8 cellular contexts compared by ENCODE assay signal in genomic region chrX:48695524-48695875, GRCh38. TPM values are rescaled to one million over a fixed set of nuclear protein-coding genes. Genes with fewer than 3 reads are reported as not detected.
DNase-seq lines count a peak whose midpoint lies in the region; ATAC-seq, FAIRE-seq and TF ChIP-seq lines count a peak whose summit lies in the region.

No MANE protein-coding gene starts in this region.

- peak overlapping the region; percentile 69 to 91 (median 83) for H3K4me2 ChIP-seq in BLaER1 treated with 17β-estradiol and CSF1 and Interleukin-3, amounts not matched to agents 10 nM and 100 nM
- H3K4me2 ChIP-seq in KMS-11: peak overlapping the region; percentile 68; the same call in 1 of the 2 replicates

- H4K20me1 ChIP-seq in BLaER1 treated with 17β-estradiol and CSF1 and Interleukin-3, amounts not matched to agents 10 nM and 100 nM: peaks cover 0 to 10% (median 0%) of the 10 kb centered on the region in 11 experiments; a peak in 6 of 22 replicates
- no peaks in the 10 kb centered on the region for H4K20me1 ChIP-seq in KMS-11 (ENCODE audit: insufficient read depth)

- H3K27me3 Mint-ChIP-seq in naive B cell: no peaks in the 10 kb centered on the region

- H3K36me3 ChIP-seq in BLaER1 treated with 17β-estradiol and CSF1 and Interleukin-3, amounts not matched to agents 10 nM and 100 nM: peaks cover 4 to 28% (median 18%) of the 10 kb centered on the region in 11 experiments; a peak in 21 of 22 replicates
- H3K36me3 ChIP-seq in KMS-11 (ENCODE audit: insufficient read depth) (no peaks in the 10 kb centered on the region), bronchial epithelial cell (ENCODE audit: control insufficient read depth, insufficient read depth, low read length) (no peaks in the 10 kb centered on the region)

- peaks cover 8 to 23% (median 15%) of the 10 kb centered on the region in 10 experiments for H3K4me1 ChIP-seq in BLaER1 treated with 17β-estradiol and CSF1 and Interleukin-3, amounts not matched to agents 10 nM and 100 nM
- peaks cover 5% of the 10 kb centered on the region for H3K4me1 ChIP-seq in KMS-11 (ENCODE audit: low read depth, poor library complexity, severe bottlenecking)

- peak overlapping the region; percentile 69 to 95 (median 90) for H3K4me3 Mint-ChIP-seq in naive B cell

- peak overlapping the region in 7 of 11 experiments; percentile 63 to 92 (median 81); a peak in 9 of 22 replicates for H3K27ac ChIP-seq in BLaER1 treated with 17β-estradiol and CSF1 and Interleukin-3, amounts not matched to agents 10 nM and 100 nM
- H3K27ac ChIP-seq in KMS-11: peak overlapping the region; percentile 77; the same call in 1 of the 2 replicates

- ATAC-seq in naive B cell (ENCODE audit: low read depth in 2 of 2): no peak
- ATAC-seq in HG03342 (IDR thresholded peaks at IDR 0.05; ENCODE audit: unreplicated experiment): no peak

- H3K4me1 Mint-ChIP-seq in naive B cell: peaks cover 15 to 22% (median 16%) of the 10 kb centered on the region in 3 donors

- H3K4me3 ChIP-seq in BLaER1 treated with 17β-estradiol and CSF1 and Interleukin-3, amounts not matched to agents 10 nM and 100 nM: peak overlapping the region in 9 of 10 experiments; percentile 58 to 78 (median 69); a peak in 14 of 20 replicates
- H3K4me3 ChIP-seq in KMS-11 (IDR thresholded peaks at IDR 0.05; ENCODE audit: insufficient read depth, low read depth, low read length) (no peak overlapping the region), bronchial epithelial cell (ENCODE audit: low read depth, low read length) (no peak overlapping the region)

- H3K27ac Mint-ChIP-seq in naive B cell: peak overlapping the region in 4 of 6 donors; percentile 88 to 98 (median 91)

- H3K9me3 Mint-ChIP-seq in naive B cell: peaks cover 0 to 8% (median 0%) of the 10 kb centered on the region in 7 donors

- no peaks in the 10 kb centered on the region for H3K9me3 ChIP-seq in BLaER1 treated with 17β-estradiol and CSF1 and Interleukin-3, amounts not matched to agents 10 nM and 100 nM (replicated peaks in 1 of 11)

- H3K9ac ChIP-seq in BLaER1 treated with 17β-estradiol and CSF1 and Interleukin-3, amounts not matched to agents 10 nM and 100 nM: peak overlapping the region; percentile 80 to 91 (median 88); a peak in 21 of 22 replicates
- peak overlapping the region; percentile 81; the same call in 1 of the 2 replicates for H3K9ac ChIP-seq in KMS-11

- DNase-seq in bronchial epithelial cell (ENCODE audit: low read depth): peak; percentile 7
- DNase-seq in naive B cell: no peak
- DNase-seq in stimulated activated CD4-positive, alpha-beta T cell treated with anti-CD3 and anti-CD28 coated beads, Interleukin-4, amount 100 ng/mL, for 24 hours: no peak
- DNase-seq in NCI-H2081 treated with DMSO at 0.1 percent for 48 hours (lab: John Stamatoyannopoulos, UW): no peak
- no peak for DNase-seq in T-helper 9 cell

- no peak for FAIRE-seq in bronchial epithelial cell (lab: Jason Lieb, UNC)

- TF ChIP-seq CTCF in KMS-11 (conservative IDR thresholded peaks at IDR 0.05; ENCODE audit: low read depth, low read length) (no peak), bronchial epithelial cell (IDR thresholded peaks at IDR 0.05; ENCODE audit: insufficient read depth, low read length, severe bottlenecking) (no peak)

- peaks cover 6 to 21% of the 10 kb centered on the region in 2 donors for H3K36me3 Mint-ChIP-seq in naive B cell

- H2AFZ ChIP-seq in KMS-11 (ENCODE audit: low read depth): peak overlapping the region; percentile 71

- H3K27me3 ChIP-seq in BLaER1 treated with 17β-estradiol and CSF1 and Interleukin-3, amounts not matched to agents 10 nM and 100 nM: peaks cover 5 to 76% (median 37%) of the 10 kb centered on the region in 11 experiments; a peak in 20 of 22 replicates
- H3K27me3 ChIP-seq in KMS-11 (ENCODE audit: insufficient read depth, low read depth) (no peaks in the 10 kb centered on the region), bronchial epithelial cell (ENCODE audit: control insufficient read depth, insufficient read depth, low read length) (no peaks in the 10 kb centered on the region)

- H3K79me2 ChIP-seq in KMS-11 (ENCODE audit: insufficient read depth, low read depth): peaks cover 18% of the 10 kb centered on the region; the same call in 1 of the 2 replicates

RNA-seq across cellular contexts. Expression of gene SUV39H1, which starts 1.0 kb away (rescaled TPM):
- total RNA-seq in bronchial epithelial cell: 1.2 and 1.3 TPM in 2 replicates
- 10 to 100 TPM in 3 of 6 donors, 1 to 10 TPM in 3; 6.6 to 13.3 (median 10.1) TPM for polyA plus RNA-seq in naive B cell (ENCODE audit: low read depth in 6 of 6)

RNA-seq across cellular contexts. Expression of gene WAS, which starts 11.9 kb away (rescaled TPM):
- not detected in 2 replicates for total RNA-seq in bronchial epithelial cell
- 10 to 100 TPM; 12.7 to 27.8 (median 19.4) TPM for polyA plus RNA-seq in naive B cell (ENCODE audit: low read depth in 6 of 6)

Comparison
In these comparisons a context has a peak if more than half of its experiments do, and no peak if none do; other contexts are left out.
1. H3K4me3 ChIP-seq: peak in BLaER1 treated with 17β-estradiol and CSF1 and Interleukin-3, amounts not matched to agents 10 nM and 100 nM (9 of 10); none in KMS-11 (single experiment) and bronchial epithelial cell (single experiment).